In the genomic region with DNA sequence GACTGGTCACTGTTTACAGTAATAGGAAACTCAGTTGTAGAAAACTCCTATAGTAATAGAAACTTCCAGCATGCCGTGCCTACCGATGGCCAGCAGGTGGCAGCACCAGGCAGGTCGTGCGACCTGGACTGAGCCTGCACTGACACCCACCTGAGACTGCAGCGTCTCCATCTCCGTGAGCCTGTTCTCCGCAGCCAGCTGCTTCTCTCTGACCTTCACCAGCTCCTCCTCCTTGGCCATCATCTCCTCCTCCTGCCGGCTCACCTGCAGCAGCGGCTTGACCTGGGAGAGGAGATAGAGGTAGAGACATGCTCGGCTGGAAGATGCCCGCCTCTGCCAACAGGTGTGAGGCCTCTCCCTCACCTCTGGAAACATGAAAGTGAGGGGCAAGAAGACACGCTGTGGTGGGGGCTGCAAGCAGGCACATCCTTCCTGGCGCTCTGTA, we compare ENCODE assay signal across 8 cellular contexts. TPM values are rescaled to one million over a fixed set of nuclear protein-coding genes. Genes with fewer than 3 reads are reported as not detected.
DNase-seq lines count a peak whose midpoint lies in the region; ATAC-seq, FAIRE-seq and TF ChIP-seq lines count a peak whose summit lies in the region.

No MANE protein-coding gene starts in this region.

- H3K9ac ChIP-seq in Loucy (ENCODE audit: low read depth, low read length, poor library complexity, severe bottlenecking) (no peak overlapping the region), trophoblast cell (ENCODE audit: low read length) (no peak overlapping the region)

- H3K4me3 ChIP-seq in Loucy (ENCODE audit: low read length, poor library complexity, severe bottlenecking): no peak overlapping the region
- H3K4me3 ChIP-seq in trophoblast cell (ENCODE audit: low read depth, low read length): no peak overlapping the region
- no peak overlapping the region for H3K4me3 ChIP-seq in upper lobe of right lung

- H4K20me1 ChIP-seq in Loucy (ENCODE audit: insufficient read depth, low read length, poor library complexity, severe bottlenecking): peaks cover 5% of the 10 kb centered on the region

- WGBS in trophoblast cell (ENCODE audit: extremely low coverage, insufficient coverage, insufficient read length): no CpG with 5 or more reads among the region's 13 CpGs

- no peaks in the 10 kb centered on the region for H3K9me2 ChIP-seq in Loucy (replicated peaks; ENCODE audit: low read depth, low read length)

- no peak overlapping the region for H4K12ac ChIP-seq in trophoblast cell (ENCODE audit: low read depth, low read length)

- H4K8ac ChIP-seq in trophoblast cell (ENCODE audit: low read depth, low read length): no peak overlapping the region

- intact Hi-C loops in upper lobe of right lung (cut with DNase I): loop anchor here (5.0 kb wide), 1 partner anchor 166 kb away; no protein-coding TSS in a partner anchor

- H3K36me3 ChIP-seq in Loucy (ENCODE audit: insufficient read depth, low read length): peaks cover 98% of the 10 kb centered on the region; the same call in 1 of the 2 replicates
- peaks cover 89 to 96% of the 10 kb centered on the region in 2 experiments for H3K36me3 ChIP-seq in trophoblast cell (ENCODE audit: control insufficient read depth in 1 of 2, insufficient read depth in 2 of 2, low read length in 2 of 2)
- H3K36me3 ChIP-seq in upper lobe of right lung: peaks cover 100% of the 10 kb centered on the region

- TF ChIP-seq CTCF in Loucy (conservative IDR thresholded peaks at IDR 0.05; ENCODE audit: low read length) (peak; percentile 91), glutamatergic neuron (IDR thresholded peaks at IDR 0.05; ENCODE audit: partially characterized antibody, unreplicated experiment) (peak; percentile 97), upper lobe of right lung (IDR thresholded peaks at IDR 0.05) (peak; percentile 95)

- H3K27me3 ChIP-seq in Loucy (ENCODE audit: insufficient read depth, low read length, poor library complexity, severe bottlenecking) (no peaks in the 10 kb centered on the region), trophoblast cell (ENCODE audit: insufficient read depth, low read length) (no peaks in the 10 kb centered on the region), upper lobe of right lung (no peaks in the 10 kb centered on the region)

- H3K4me2 ChIP-seq in Loucy (ENCODE audit: low read depth, low read length, poor library complexity, severe bottlenecking) (no peak overlapping the region), trophoblast cell (ENCODE audit: low read length) (no peak overlapping the region)

- DNase-seq in SKM-1 treated with dmso at 0.1 percent for 144 hours (lab: John Stamatoyannopoulos, UW; ENCODE audit: unreplicated experiment): peak; percentile 70
- peak; percentile 84 for DNase-seq in activated naive CD4-positive, alpha-beta T cell treated with anti-CD3 and anti-CD28 coated beads, Interleukin-2, amount 50 U/mL, for 16 hours
- DNase-seq in glutamatergic neuron: peak; percentile 84
- peak; percentile 87 to 96 for DNase-seq in trophoblast cell
- peak; percentile 85 for DNase-seq in upper lobe of right lung

- no peaks in the 10 kb centered on the region for H3K4me1 Mint-ChIP-seq in glutamatergic neuron (ENCODE audit: low read depth, unreplicated experiment)

- no peak overlapping the region for H2BK120ac ChIP-seq in trophoblast cell (ENCODE audit: insufficient read depth, low read length, poor library complexity)

- H3K9me3 ChIP-seq in Loucy (ENCODE audit: insufficient read depth, low read depth, low read length) (no peaks in the 10 kb centered on the region), trophoblast cell (ENCODE audit: insufficient read depth, low read depth, low read length) (peaks cover 5% of the 10 kb centered on the region), upper lobe of right lung (no peaks in the 10 kb centered on the region)

- H3K27ac ChIP-seq in trophoblast cell (ENCODE audit: low read depth, low read length): no peak overlapping the region
- H3K27ac ChIP-seq in upper lobe of right lung: no peak overlapping the region

- no peak overlapping the region for H2AFZ ChIP-seq in Loucy (ENCODE audit: low read length)
- H2AFZ ChIP-seq in trophoblast cell (ENCODE audit: insufficient read depth, low read length, poor library complexity): no peak overlapping the region

- H3F3A ChIP-seq in Loucy (ENCODE audit: low read depth): no peaks in the 10 kb centered on the region; the same call in 1 of the 2 replicates

- H2BK5ac ChIP-seq in trophoblast cell (ENCODE audit: low read depth, low read length, poor library complexity): no peak overlapping the region

- peaks cover 4% of the 10 kb centered on the region for H3K36me3 Mint-ChIP-seq in glutamatergic neuron (ENCODE audit: unreplicated experiment)

- no peak overlapping the region for H3K4ac ChIP-seq in trophoblast cell (ENCODE audit: low read depth, low read length)

- H3K23ac ChIP-seq in trophoblast cell (ENCODE audit: low read length): no peak overlapping the region

- H3K4me3 Mint-ChIP-seq in glutamatergic neuron (ENCODE audit: unreplicated experiment): no peak overlapping the region

- no peaks in the 10 kb centered on the region for H3K79me2 ChIP-seq in Loucy (ENCODE audit: insufficient read depth, low read length)
- H3K79me2 ChIP-seq in trophoblast cell (ENCODE audit: control insufficient read depth, insufficient read depth, low read length, poor library complexity): no peaks in the 10 kb centered on the region

- H3K27me3 Mint-ChIP-seq in glutamatergic neuron (ENCODE audit: unreplicated experiment): peaks cover 3% of the 10 kb centered on the region

- H2AK5ac ChIP-seq in trophoblast cell (ENCODE audit: low read length): no peak overlapping the region

- no peaks in the 10 kb centered on the region for H3K9me3 Mint-ChIP-seq in glutamatergic neuron (ENCODE audit: unreplicated experiment)

- no peak overlapping the region for H3K14ac ChIP-seq in trophoblast cell (ENCODE audit: low read length)

- no peaks in the 10 kb centered on the region for H3K4me1 ChIP-seq in Loucy (ENCODE audit: insufficient read depth, low read length, poor library complexity, severe bottlenecking)
- no peaks in the 10 kb centered on the region for H3K4me1 ChIP-seq in trophoblast cell (ENCODE audit: control insufficient read depth in 1 of 2, insufficient read depth in 2 of 2, low read length in 2 of 2)
- H3K4me1 ChIP-seq in upper lobe of right lung: no peaks in the 10 kb centered on the region

- H3K27ac Mint-ChIP-seq in glutamatergic neuron (ENCODE audit: unreplicated experiment): peak overlapping the region; percentile 1

- FAIRE-seq in G401.6 (lab: Jason Lieb, UNC): peak; percentile 45

- peak; percentile 78 for ATAC-seq in upper lobe of right lung
- no peak for ATAC-seq in HG03442 (IDR thresholded peaks at IDR 0.05; ENCODE audit: unreplicated experiment)

- no peak overlapping the region for H3K18ac ChIP-seq in trophoblast cell (ENCODE audit: low read length)

- no peaks in the 10 kb centered on the region for H3K79me1 ChIP-seq in trophoblast cell (ENCODE audit: low read length)

- no peak overlapping the region for H2BK12ac ChIP-seq in trophoblast cell (ENCODE audit: low read length)

- no peak overlapping the region for H4K91ac ChIP-seq in trophoblast cell (ENCODE audit: low read depth, low read length)

RNA-seq across cellular contexts. Expression of gene APOL1, which starts 48.5 kb away (rescaled TPM):
- total RNA-seq in glutamatergic neuron (ENCODE audit: unreplicated experiment) (not detected), upper lobe of right lung (92.8 TPM)
- 0.03 and 0.04 TPM in 2 replicates for polyA plus RNA-seq in trophoblast cell (2013)

Comparison
In these comparisons a context has a peak if more than half of its experiments do, and no peak if none do; other contexts are left out.
1. RNA of gene APOL1, which starts 48.5 kb away (total RNA-seq): 92.8 TPM in upper lobe of right lung (single experiment); not detected in glutamatergic neuron (single experiment); every median in the first group is over 10 times any median in the second.
2. Peak in every context shown above with its lines, with median percentiles within 50 percentile points of each other: CTCF ChIP-seq and DNase-seq.